8 cellular contexts compared by ENCODE assay signal in the genomic region with DNA sequence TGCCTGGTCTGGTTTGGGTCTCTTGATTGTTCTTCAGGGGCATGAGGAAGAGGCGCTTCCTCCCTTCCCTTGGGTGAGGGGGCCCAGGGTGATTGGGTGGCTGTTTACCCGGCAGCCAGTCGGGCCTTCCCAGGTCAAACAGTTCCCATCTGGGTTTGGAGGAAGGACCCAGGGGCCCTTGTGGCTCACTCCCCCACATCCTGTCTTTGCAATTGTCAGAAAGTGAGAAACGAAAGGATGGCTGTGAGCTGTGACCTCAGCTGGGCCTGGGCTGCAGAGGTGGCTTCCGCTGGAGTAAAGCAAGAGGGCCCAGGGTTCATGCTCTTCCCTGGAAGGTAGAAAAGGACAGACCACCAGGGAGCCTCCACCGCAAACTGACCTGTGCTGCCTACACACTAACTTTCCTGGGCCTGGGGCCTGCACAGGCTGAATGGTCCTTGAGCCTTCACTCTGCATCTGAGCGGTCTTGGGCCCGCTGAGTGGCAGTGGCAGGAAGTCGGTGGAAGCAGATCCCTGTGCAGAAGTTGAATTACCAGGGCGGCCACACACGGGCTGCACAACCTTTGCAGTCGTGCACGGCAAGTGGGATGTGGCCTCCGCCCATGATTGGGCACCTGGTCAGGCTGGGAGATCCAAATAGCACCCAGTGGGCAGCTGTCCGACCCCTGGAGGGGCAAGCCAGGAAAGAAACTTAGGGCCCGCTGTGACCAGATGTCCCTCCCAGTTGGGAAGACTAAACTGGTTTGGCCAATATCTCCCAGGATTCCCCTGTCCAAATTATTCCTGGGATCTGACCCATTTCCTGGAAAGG. TPM values are rescaled to one million over a fixed set of nuclear protein-coding genes. Genes with fewer than 3 reads are reported as not detected.
A peak's percentile ranks its signal among the peaks of the same experiment; 100 is the strongest.
DNase-seq lines count a peak whose midpoint lies in the region; ATAC-seq and TF ChIP-seq lines count a peak whose summit lies in the region.

No MANE protein-coding gene starts in this region.

- POLR2A ChIA-PET in OCI-LY7 (lab: Charles Lee) = interaction anchor here (1.0 to 2.6 kb wide), 3 partner anchors 9 to 74 kb away, joined by 3 to 9 read pairs (median 4); no protein-coding TSS in a partner anchor

- peak; percentile 5 for ATAC-seq in GM23338

- CTCF ChIA-PET in OCI-LY7 (lab: Charles Lee; ENCODE audit: unreplicated experiment) = no interaction called here
- CTCF ChIA-PET in activated naive CD4-positive, alpha-beta T cell treated with anti-CD3 and anti-CD28 coated beads, Interleukin-2, amount 10 ng/mL, durations not matched to agents 7 days and 5 days (lab: Charles Lee) = interaction anchor here (1.3 to 5.9 kb wide), 10 partner anchors 8 to 86 kb away, joined by 4 to 66 read pairs (median 17); partner anchors contain the start of genes ERFL, RABAC1 and RPS19

- H3K4me1 Mint-ChIP-seq in GM23338 (peaks cover 8% of the 10 kb centered on the region), osteocyte (ENCODE audit: unreplicated experiment) (no peaks in the 10 kb centered on the region)
- H3K4me1 Mint-ChIP-seq in activated naive CD4-positive, alpha-beta T cell treated with anti-CD3 and anti-CD28 coated beads, Interleukin-2, amount 10 ng/mL, durations not matched to agents 7 days and 5 days = peaks cover 92% of the 10 kb centered on the region

- H3K4me3 ChIP-seq in GM06990 (replicated peaks; ENCODE audit: low read depth, low read length) (no peak overlapping the region), GM23338 (no peak overlapping the region), OCI-LY7 (ENCODE audit: low read depth, low read length, poor library complexity, severe bottlenecking) (peak overlapping the region; percentile 11)

- H3K36me3 ChIP-seq in GM06990 (ENCODE audit: control insufficient read depth, insufficient read depth, low read length) (peaks cover 32% of the 10 kb centered on the region), GM23338 (ENCODE audit: insufficient read depth) (peaks cover 42% of the 10 kb centered on the region), OCI-LY7 (ENCODE audit: insufficient read depth, low read length) (peaks cover 71% of the 10 kb centered on the region)

- H3K4me1 ChIP-seq in GM23338 (ENCODE audit: insufficient read depth) (0 out of 2 replicates have a peak, but pooled peaks cover 6% of the 10 kb centered on the region), OCI-LY7 (ENCODE audit: insufficient read depth, low read length, poor library complexity, severe bottlenecking) (peaks cover 100% of the 10 kb centered on the region)

- H3K27ac ChIP-seq in GM23338 (ENCODE audit: low read depth) (peak overlapping the region; percentile 98), OCI-LY7 (ENCODE audit: low read depth, low read length, poor library complexity, severe bottlenecking) (peak overlapping the region; percentile 100)

- H3K9me3 Mint-ChIP-seq in GM23338 (no peaks in the 10 kb centered on the region), osteocyte (ENCODE audit: unreplicated experiment) (no peaks in the 10 kb centered on the region)
- H3K9me3 Mint-ChIP-seq in activated naive CD4-positive, alpha-beta T cell treated with anti-CD3 and anti-CD28 coated beads, Interleukin-2, amount 10 ng/mL, durations not matched to agents 7 days and 5 days = no peaks in the 10 kb centered on the region

- no peaks in the 10 kb centered on the region for H3K9me2 ChIP-seq in GM23338 (ENCODE audit: insufficient read depth)
- no peaks in the 10 kb centered on the region for H3K9me2 ChIP-seq in OCI-LY7 (ENCODE audit: insufficient read depth, low read length)

- intact Hi-C loops in OCI-LY7 (cut with micrococcal nuclease; ENCODE audit: unreplicated experiment) = loop anchor here (2.0 kb wide), 1 partner anchor 15 kb away; no protein-coding TSS in a partner anchor

- peaks cover 51% of the 10 kb centered on the region for H3K36me3 Mint-ChIP-seq in GM23338 (ENCODE audit: low read depth)
- H3K36me3 Mint-ChIP-seq in activated naive CD4-positive, alpha-beta T cell treated with anti-CD3 and anti-CD28 coated beads, Interleukin-2, amount 10 ng/mL, durations not matched to agents 7 days and 5 days = peaks cover 45% of the 10 kb centered on the region
- peaks cover 22% of the 10 kb centered on the region for H3K36me3 Mint-ChIP-seq in osteocyte (ENCODE audit: unreplicated experiment)

- peaks cover 30% of the 10 kb centered on the region for H3K27me3 Mint-ChIP-seq in GM23338 (ENCODE audit: insufficient read depth, low read depth, poor library complexity)
- H3K27me3 Mint-ChIP-seq in activated naive CD4-positive, alpha-beta T cell treated with anti-CD3 and anti-CD28 coated beads, Interleukin-2, amount 10 ng/mL, durations not matched to agents 7 days and 5 days = no peaks in the 10 kb centered on the region
- no peaks in the 10 kb centered on the region for H3K27me3 Mint-ChIP-seq in osteocyte (ENCODE audit: unreplicated experiment)

- H3K9me3 ChIP-seq in OCI-LY7 (ENCODE audit: low read length) = no peaks in the 10 kb centered on the region

- TF ChIP-seq CTCF in GM06990 (IDR thresholded peaks at IDR 0.05; ENCODE audit: insufficient read depth, low read length, poor library complexity, severe bottlenecking) (no peak), GM23338 (conservative IDR thresholded peaks at IDR 0.05; ENCODE audit: low read depth in 2 of 2) (no peak), OCI-LY7 (conservative IDR thresholded peaks at IDR 0.05; ENCODE audit: low read length) (no peak), osteocyte (IDR thresholded peaks at IDR 0.05) (no peak)

- H3F3A ChIP-seq in GM23338 (replicated peaks; ENCODE audit: low read depth) = peaks cover 59% of the 10 kb centered on the region

- no peak overlapping the region for H3K4me3 Mint-ChIP-seq in GM23338
- peak overlapping the region; percentile 62 for H3K4me3 Mint-ChIP-seq in activated naive CD4-positive, alpha-beta T cell treated with anti-CD3 and anti-CD28 coated beads, Interleukin-2, amount 10 ng/mL, durations not matched to agents 7 days and 5 days
- H3K4me3 Mint-ChIP-seq in osteocyte (ENCODE audit: unreplicated experiment) = no peak overlapping the region

- H3K79me2 ChIP-seq in GM23338 (replicated peaks; ENCODE audit: insufficient read depth) (peaks cover 15% of the 10 kb centered on the region; the same call in 1 of the 2 replicates), OCI-LY7 (ENCODE audit: insufficient read depth, low read depth, low read length) (peaks cover 19% of the 10 kb centered on the region; the same call in 1 of the 2 replicates)

- H2AFZ ChIP-seq in GM23338 (no peak overlapping the region), OCI-LY7 (ENCODE audit: low read length) (no peak overlapping the region)

- DNase-seq in GM06990 (ENCODE audit: extremely low read depth, insufficient read length) = peak; percentile 81
- DNase-seq in GM23338 (ENCODE audit: low spot score) = peak; percentile 35
- peak; percentile 83 for DNase-seq in OCI-LY7 (ENCODE audit: low spot score)
- DNase-seq in activated naive CD4-positive, alpha-beta T cell treated with anti-CD3 and anti-CD28 coated beads, Interleukin-2, amount 10 ng/mL, durations not matched to agents 7 days and 5 days = peak; percentile 86
- DNase-seq in osteocyte (ENCODE audit: extremely low spot score, unreplicated experiment) = no peak
- DNase-seq in OCI-M2 (lab: John Stamatoyannopoulos, UW; ENCODE audit: unreplicated experiment) = no peak
- DNase-seq in GM03348 (ENCODE audit: low spot score) = no peak
- no peak for DNase-seq in NCI-H1436 treated with DMSO at 0.1 percent for 48 hours (lab: John Stamatoyannopoulos, UW)

- no peak overlapping the region for H3K4me2 ChIP-seq in GM23338
- H3K4me2 ChIP-seq in OCI-LY7 (ENCODE audit: low read length) = peak overlapping the region; percentile 29

- H4K20me1 ChIP-seq in GM23338 (replicated peaks; ENCODE audit: insufficient read depth) = peaks cover 35% of the 10 kb centered on the region
- peaks cover 13% of the 10 kb centered on the region; the same call in 1 of the 2 replicates for H4K20me1 ChIP-seq in OCI-LY7 (ENCODE audit: insufficient read depth, low read length)

- H3K27ac Mint-ChIP-seq in GM23338 (peak overlapping the region; percentile 38; the same call in 1 of the 2 replicates), osteocyte (ENCODE audit: unreplicated experiment) (peak overlapping the region; percentile 50)
- peak overlapping the region; percentile 99 for H3K27ac Mint-ChIP-seq in activated naive CD4-positive, alpha-beta T cell treated with anti-CD3 and anti-CD28 coated beads, Interleukin-2, amount 10 ng/mL, durations not matched to agents 7 days and 5 days

- BruUV-seq in OCI-LY7 (replicated peaks; lab: Mats Ljungman, UMichigan) = no TSS peak

- H3K27me3 ChIP-seq in GM06990 (replicated peaks; ENCODE audit: control insufficient read depth, insufficient read depth, low read length) = no peaks in the 10 kb centered on the region
- no peaks in the 10 kb centered on the region; the same call in 1 of the 2 replicates for H3K27me3 ChIP-seq in GM23338 (ENCODE audit: insufficient read depth)

TF ChIP-seq in GM23338, 12 proteins besides CTCF, POLR2A, EP300 and RAD21 (continues in another document):
- TF ChIP-seq NANOG (IDR thresholded peaks at IDR 0.05; ENCODE audit: borderline replicate concordance) (no peak), ZNF331 (CRISPR knock-in tag; IDR thresholded peaks at IDR 0.05; ENCODE audit: low read depth) (no peak), EZH2phosphoT487 (IDR thresholded peaks at IDR 0.05; ENCODE audit: unreplicated experiment) (no peak)

RNA-seq across cellular contexts. Expression of gene CD79A, which starts 5.3 kb away (rescaled TPM):
- not detected in 2 replicates for total RNA-seq in GM23338 (2014; rRNA removed; shearing (Covaris generic))
- polyA plus RNA-seq in GM23338 (2016; fragmentation: Nextera tagmentation; extraction: Ambion mirVana) = 0.27 and 0.47 TPM in 2 replicates
- total RNA-seq in OCI-LY7 (2014; rRNA removed; shearing (Covaris generic)) = 848 and 1,195 TPM in 2 replicates
- 896 and 1,094 TPM in 2 replicates for total RNA-seq in OCI-LY7 (2022)
- total RNA-seq in osteocyte = not detected in 2 replicates

RNA-seq across cellular contexts. Expression of gene ARHGEF1, which starts 11.2 kb away (rescaled TPM):
- total RNA-seq in GM23338 (2014; rRNA removed; shearing (Covaris generic)) = 36.8 and 44.7 TPM in 2 replicates
- 41.3 and 50.8 TPM in 2 replicates for polyA plus RNA-seq in GM23338 (2016; fragmentation: Nextera tagmentation; extraction: Ambion mirVana)
- total RNA-seq in OCI-LY7 (2014; rRNA removed; shearing (Covaris generic)) = 74.9 and 96.9 TPM in 2 replicates
- total RNA-seq in OCI-LY7 (2022) = 297 and 318 TPM in 2 replicates
- 85.1 and 97.3 TPM in 2 replicates for total RNA-seq in osteocyte

RNA-seq across cellular contexts. Expression of gene RPS19, which starts 11.7 kb away (rescaled TPM):
- 631 and 1,798 TPM in 2 replicates for total RNA-seq in GM23338 (2014; rRNA removed; shearing (Covaris generic))
- polyA plus RNA-seq in GM23338 (2016; fragmentation: Nextera tagmentation; extraction: Ambion mirVana) = 4,053 and 4,073 TPM in 2 replicates
- total RNA-seq in OCI-LY7 (2014; rRNA removed; shearing (Covaris generic)) = 4,018 and 4,414 TPM in 2 replicates
- 3,803 and 3,902 TPM in 2 replicates for total RNA-seq in OCI-LY7 (2022)
- 1,810 and 1,837 TPM in 2 replicates for total RNA-seq in osteocyte

RNA-seq across cellular contexts. Expression of gene DMRTC2, which starts 26.9 kb away (rescaled TPM):
- total RNA-seq in GM23338 (2014; rRNA removed; shearing (Covaris generic)) = 0.21 TPM in 1 of 2 replicates, not detected in the other
- polyA plus RNA-seq in GM23338 (2016; fragmentation: Nextera tagmentation; extraction: Ambion mirVana) = not detected in 2 replicates
- total RNA-seq in OCI-LY7 (2014; rRNA removed; shearing (Covaris generic)) = not detected in 2 replicates
- total RNA-seq in OCI-LY7 (2022) (not detected in 2 replicates), osteocyte (not detected in 2 replicates)

RNA-seq across cellular contexts. Expression of gene LYPD4, which starts 27.3 kb away (rescaled TPM):
- total RNA-seq in GM23338 (2014; rRNA removed; shearing (Covaris generic)) = not detected in 2 replicates
- polyA plus RNA-seq in GM23338 (2016; fragmentation: Nextera tagmentation; extraction: Ambion mirVana) = not detected in 2 replicates
- not detected in 2 replicates for total RNA-seq in OCI-LY7 (2014; rRNA removed; shearing (Covaris generic))
- total RNA-seq in OCI-LY7 (2022) = not detected in 2 replicates
- not detected in 2 replicates for total RNA-seq in osteocyte

Comparison
In these comparisons a context has a peak if more than half of its experiments do, and no peak if none do; other contexts are left out.
1. DNase-seq: peak in GM06990 (single experiment), GM23338 (single experiment), OCI-LY7 (single experiment) and activated naive CD4-positive, alpha-beta T cell treated with anti-CD3 and anti-CD28 coated beads, Interleukin-2, amount 10 ng/mL, durations not matched to agents 7 days and 5 days (single experiment); none in osteocyte (single experiment), OCI-M2 (single experiment), GM03348 (single experiment) and NCI-H1436 treated with DMSO at 0.1 percent for 48 hours (single experiment).
2. H3K27ac Mint-ChIP-seq: peak in every context shown above with its lines; median percentile 99 in activated naive CD4-positive, alpha-beta T cell treated with anti-CD3 and anti-CD28 coated beads, Interleukin-2, amount 10 ng/mL, durations not matched to agents 7 days and 5 days; 50 in osteocyte; 38 in GM23338.
3. RNA of gene CD79A, which starts 5.3 kb away (total RNA-seq): 848 to 1,195 TPM in OCI-LY7; not detected in osteocyte and not detected in GM23338; every median in the first group is over 100 times any median in the second.